8 cellular contexts compared by ENCODE assay signal in genomic region chr17:76585649-76586593, GRCh38. TPM values are rescaled to one million over a fixed set of nuclear protein-coding genes. Genes with fewer than 3 reads are reported as not detected.
DNase-seq lines count a peak whose midpoint lies in the region; ATAC-seq and TF ChIP-seq lines count a peak whose summit lies in the region.

Gene ST6GALNAC2 (minus strand): TSS chr17:76585860. CDS start chr17:76585808, 52 bp downstream.

- no peak within 1 kb of the TSS for H3K27ac Mint-ChIP-seq in activated T-helper 17 cell treated with anti-CD3 and anti-CD28 coated beads, Interleukin-2, amount 50 U/mL, for 72 hours
- H3K27ac Mint-ChIP-seq in nephron: no peak within 1 kb of the TSS

- H3K4me3 ChIP-seq in foreskin fibroblast (ENCODE audit: low read depth in 1 of 2, low read length in 2 of 2): peak within 1 kb of the TSS; percentile 44 to 54

- no peaks in the 10 kb centered on the region for H3K4me1 Mint-ChIP-seq in activated T-helper 17 cell treated with anti-CD3 and anti-CD28 coated beads, Interleukin-2, amount 50 U/mL, for 72 hours
- H3K4me1 Mint-ChIP-seq in nephron: peaks cover 17% of the 10 kb centered on the region

- H3K36me3 Mint-ChIP-seq in activated T-helper 17 cell treated with anti-CD3 and anti-CD28 coated beads, Interleukin-2, amount 50 U/mL, for 72 hours (ENCODE audit: low read depth): peaks cover 4% of the 10 kb centered on the region
- H3K36me3 Mint-ChIP-seq in nephron (ENCODE audit: low read depth): no peaks in the 10 kb centered on the region

- H3K9me3 Mint-ChIP-seq in activated T-helper 17 cell treated with anti-CD3 and anti-CD28 coated beads, Interleukin-2, amount 50 U/mL, for 72 hours: no peaks in the 10 kb centered on the region
- peaks cover 5% of the 10 kb centered on the region for H3K9me3 Mint-ChIP-seq in nephron

- no peak for TF ChIP-seq CTCF in foreskin fibroblast (IDR thresholded peaks at IDR 0.05; ENCODE audit: low read depth, low read length)
- peak in 2 of 3 experiments; percentile 4 to 34 for TF ChIP-seq CTCF in nephron (IDR thresholded peaks at IDR 0.05; ENCODE audit: unreplicated experiment in 3 of 3)

- H3K27me3 Mint-ChIP-seq in activated T-helper 17 cell treated with anti-CD3 and anti-CD28 coated beads, Interleukin-2, amount 50 U/mL, for 72 hours: peaks cover 35% of the 10 kb centered on the region
- H3K27me3 Mint-ChIP-seq in nephron (ENCODE audit: low read depth): peaks cover 77% of the 10 kb centered on the region

- H3K4me3 Mint-ChIP-seq in activated T-helper 17 cell treated with anti-CD3 and anti-CD28 coated beads, Interleukin-2, amount 50 U/mL, for 72 hours: peak within 1 kb of the TSS; percentile 61
- peak within 1 kb of the TSS; percentile 74 to 81 (median 74) for H3K4me3 Mint-ChIP-seq in nephron

- peak; percentile 85 for ATAC-seq in activated T-helper 17 cell treated with anti-CD3 and anti-CD28 coated beads, Interleukin-2, amount 50 U/mL, for 72 hours (replicated peaks)
- no peak for ATAC-seq in HG02798 (IDR thresholded peaks at IDR 0.05; ENCODE audit: poor library complexity, unreplicated experiment)

- peak; percentile 45 for DNase-seq in NCI-H748 (lab: John Stamatoyannopoulos, UW; ENCODE audit: unreplicated experiment)
- no peak for DNase-seq in NCI-H748 treated with DMSO at 0.1 percent for 48 hours (lab: John Stamatoyannopoulos, UW)
- DNase-seq in NCI-H345 (lab: John Stamatoyannopoulos, UW): peak; percentile 77
- DNase-seq in foreskin fibroblast: peak in 1 of 2 donors; percentile 71
- DNase-seq in KG1 (lab: John Stamatoyannopoulos, UW): no peak

RNA-seq across cellular contexts. Expression of gene ST6GALNAC2, which starts in this region (rescaled TPM):
- under 1 TPM in 1 of 2 donors, not detected in 1; 0.29 TPM for total RNA-seq in activated T-helper 17 cell treated with anti-CD3 and anti-CD28 coated beads, Interleukin-2, amount 50 U/mL, for 72 hours

Comparison
In these comparisons a context has a peak if more than half of its experiments do, and no peak if none do; other contexts are left out.
1. DNase-seq: peak in NCI-H748 (single experiment) and NCI-H345 (single experiment); none in NCI-H748 treated with DMSO at 0.1 percent for 48 hours (single experiment) and KG1 (single experiment).
2. Peak in ATAC-seq in activated T-helper 17 cell treated with anti-CD3 and anti-CD28 coated beads, Interleukin-2, amount 50 U/mL, for 72 hours; RNA of the gene not detected or under 1 TPM.